ENCODE assay signal across 14 cellular contexts in genomic region chr6:11139051-11139960, GRCh38. TPM values are rescaled to one million over a fixed set of nuclear protein-coding genes. Genes with fewer than 3 reads are reported as not detected.
A peak's percentile ranks its signal among the peaks of the same experiment; 100 is the strongest.
DNase-seq lines count a peak whose midpoint lies in the region; ATAC-seq and TF ChIP-seq lines count a peak whose summit lies in the region.
"Had no signal": no experiment of that assay in that cellular context is flagged by ENCODE, and none has a peak within 500 bp of the region (broad histone marks: within the 10 kb centered on the region; RNA-seq: fewer than 3 reads in every experiment).

No MANE protein-coding gene starts in this region.

- H3K36me3 ChIP-seq in spleen = peaks cover 0 to 22% (median 10%) of the 10 kb centered on the region in 6 donors

- DNase-seq in activated CD8-positive, alpha-beta memory T cell treated with anti-CD3 and anti-CD28 coated beads, Interleukin-2, amount 10 ng/mL, durations not matched to agents 7 days and 5 days = no peak
- DNase-seq in activated CD8-positive, alpha-beta memory T cell treated with anti-CD3 and anti-CD28 coated beads, Interleukin-2, amount 50 U/mL, for 48 hours = no peak
- DNase-seq in astrocyte of the spinal cord (ENCODE audit: low read depth, low spot score) (peak; percentile 47), spleen (no peak)
- no peak for DNase-seq in stimulated activated effector memory CD8-positive, alpha-beta T cell treated with anti-CD3 and anti-CD28 coated beads, Interleukin-12 subunit alpha, Interleukin-12 subunit beta, amount 100 ng/mL, for 72 hours (ENCODE audit: low spot score in 2 of 2)
- DNase-seq in activated CD4-positive, CD25-positive, alpha-beta regulatory T cell (lab: John Stamatoyannopoulos, UW) = no peak
- DNase-seq: GOT3; NCI-H2107; stimulated activated CD4-positive, alpha-beta T cell treated with anti-CD3 and anti-CD28 coated beads, Interleukin-12 subunit alpha, Interleukin-12 subunit beta, amount 100 ng/mL, for 4 hours had no signal

- no peak overlapping the region for H3K27ac ChIP-seq in spleen
- H3K27ac ChIP-seq: SJSA1 had no signal

- intact Hi-C loops in spleen (cut with DNase I; ENCODE audit: low total_unique reads) = no loop called here

- H3K9me3 ChIP-seq in spleen = no peaks in the 10 kb centered on the region
- H3K9me3 ChIP-seq: SJSA1 had no signal

- no peaks in the 10 kb centered on the region for H3K27me3 ChIP-seq in spleen (replicated peaks in 1 of 7)
- H3K27me3 ChIP-seq: SJSA1 had no signal

- in situ Hi-C loops in astrocyte of the spinal cord (cut with HindIII; ENCODE audit: low sequenced_read_pairs) = no loop called here

- peaks cover 0 to 20% (median 2%) of the 10 kb centered on the region in 6 donors for H3K4me1 ChIP-seq in spleen

- WGBS in spleen, 5 donors = 80 to 86% (median 82%) methylated on average over 3 of the region's 3 CpGs

- CTCF ChIA-PET in activated CD8-positive, alpha-beta memory T cell treated with anti-CD3 and anti-CD28 coated beads, Interleukin-2, amount 10 ng/mL, durations not matched to agents 7 days and 5 days (lab: Charles Lee) = interaction anchor here (0.6 to 1.3 kb wide), 2 partner anchors 357 to 364 kb away, joined by 3 to 4 read pairs; no protein-coding TSS in a partner anchor

- ATAC-seq in activated CD8-positive, alpha-beta memory T cell treated with anti-CD3 and anti-CD28 coated beads, Interleukin-2, amount 10 ng/mL, durations not matched to agents 7 days and 5 days = peak; percentile 51
- ATAC-seq in HG03378 (IDR thresholded peaks at IDR 0.05; ENCODE audit: unreplicated experiment) (peak; percentile 75), HG03196 (IDR thresholded peaks at IDR 0.05; ENCODE audit: unreplicated experiment) (no peak)
- peak; percentile 82 for ATAC-seq in stimulated activated effector memory CD8-positive, alpha-beta T cell treated with anti-CD3 and anti-CD28 coated beads, Interleukin-12 subunit alpha, Interleukin-12 subunit beta, amount 100 ng/mL, for 72 hours

- H3K4me1 Mint-ChIP-seq in activated CD8-positive, alpha-beta memory T cell treated with anti-CD3 and anti-CD28 coated beads, Interleukin-2, amount 10 ng/mL, durations not matched to agents 7 days and 5 days = peaks cover 7% of the 10 kb centered on the region
- peaks cover 17% of the 10 kb centered on the region for H3K4me1 Mint-ChIP-seq in stimulated activated effector memory CD8-positive, alpha-beta T cell treated with anti-CD3 and anti-CD28 coated beads, Interleukin-12 subunit alpha, Interleukin-12 subunit beta, amount 100 ng/mL, for 72 hours

- no peak overlapping the region for H3K27ac Mint-ChIP-seq in activated CD8-positive, alpha-beta memory T cell treated with anti-CD3 and anti-CD28 coated beads, Interleukin-2, amount 10 ng/mL, durations not matched to agents 7 days and 5 days
- H3K27ac Mint-ChIP-seq in stimulated activated effector memory CD8-positive, alpha-beta T cell treated with anti-CD3 and anti-CD28 coated beads, Interleukin-12 subunit alpha, Interleukin-12 subunit beta, amount 100 ng/mL, for 72 hours = peak overlapping the region; percentile 8

- H3K36me3 Mint-ChIP-seq in activated CD8-positive, alpha-beta memory T cell treated with anti-CD3 and anti-CD28 coated beads, Interleukin-2, amount 10 ng/mL, durations not matched to agents 7 days and 5 days = peaks cover 16% of the 10 kb centered on the region
- peaks cover 15% of the 10 kb centered on the region for H3K36me3 Mint-ChIP-seq in stimulated activated effector memory CD8-positive, alpha-beta T cell treated with anti-CD3 and anti-CD28 coated beads, Interleukin-12 subunit alpha, Interleukin-12 subunit beta, amount 100 ng/mL, for 72 hours

- H3K4me3 Mint-ChIP-seq in activated CD8-positive, alpha-beta memory T cell treated with anti-CD3 and anti-CD28 coated beads, Interleukin-2, amount 10 ng/mL, durations not matched to agents 7 days and 5 days = no peak overlapping the region
- no peak overlapping the region for H3K4me3 Mint-ChIP-seq in stimulated activated effector memory CD8-positive, alpha-beta T cell treated with anti-CD3 and anti-CD28 coated beads, Interleukin-12 subunit alpha, Interleukin-12 subunit beta, amount 100 ng/mL, for 72 hours

- H3K4me3 ChIP-seq in astrocyte of the spinal cord (ENCODE audit: low read depth, low read length) (no peak overlapping the region), spleen (no peak overlapping the region)
- H3K4me3 ChIP-seq: SJSA1 had no signal

- no peaks in the 10 kb centered on the region for H3K27me3 Mint-ChIP-seq in activated CD8-positive, alpha-beta memory T cell treated with anti-CD3 and anti-CD28 coated beads, Interleukin-2, amount 10 ng/mL, durations not matched to agents 7 days and 5 days

- no peaks in the 10 kb centered on the region for H3K9me3 Mint-ChIP-seq in activated CD8-positive, alpha-beta memory T cell treated with anti-CD3 and anti-CD28 coated beads, Interleukin-2, amount 10 ng/mL, durations not matched to agents 7 days and 5 days (ENCODE audit: low read depth)
- no peaks in the 10 kb centered on the region for H3K9me3 Mint-ChIP-seq in stimulated activated effector memory CD8-positive, alpha-beta T cell treated with anti-CD3 and anti-CD28 coated beads, Interleukin-12 subunit alpha, Interleukin-12 subunit beta, amount 100 ng/mL, for 72 hours

- TF ChIP-seq CTCF in astrocyte of the spinal cord (IDR thresholded peaks at IDR 0.05; ENCODE audit: low read depth, low read length) (no peak), spleen (IDR thresholded peaks at IDR 0.05 in 8 of 11, conservative IDR thresholded peaks at IDR 0.05 in 3 of 11) (no peak)

- TF ChIP-seq POLR2A in spleen (IDR thresholded peaks at IDR 0.05) = no peak

RNA-seq across cellular contexts. Expression of gene ERVFRD-1, which starts 27.8 kb away (rescaled TPM):
- not detected for total RNA-seq in activated CD8-positive, alpha-beta memory T cell treated with anti-CD3 and anti-CD28 coated beads, Interleukin-2, amount 10 ng/mL, durations not matched to agents 7 days and 5 days
- under 1 TPM in 2 of 7 donors, not detected in 5; 0.17 to 0.28 TPM for total RNA-seq in spleen
- polyA plus RNA-seq in spleen = not detected
- total RNA-seq: HT-29, myocyte, SJSA1 had no signal

RNA-seq across cellular contexts. Expression of gene SMIM13, which starts 45.7 kb away (rescaled TPM):
- 10 to 100 TPM in 1 of 2 experiments, 1 to 10 TPM in 1; 9.1 to 11.5 TPM for total RNA-seq in activated CD8-positive, alpha-beta memory T cell treated with anti-CD3 and anti-CD28 coated beads, Interleukin-2, amount 10 ng/mL, durations not matched to agents 7 days and 5 days
- 1 to 10 TPM; 5.0 to 8.3 (median 6.2) TPM for total RNA-seq in spleen
- polyA plus RNA-seq in spleen = 1 to 10 TPM; 1.5 to 3.2 (median 1.9) TPM
